In genomic region chr2:197437380-197437779, GRCh38 we compare ENCODE assay signal across 1 cellular context.
TF ChIP-seq lines count a peak whose summit lies in the region.

No MANE protein-coding gene starts in this region.

TF ChIP-seq in K562, 482 proteins besides CTCF, POLR2A, EP300 and RAD21:
- TF ChIP-seq, protein P1, sequence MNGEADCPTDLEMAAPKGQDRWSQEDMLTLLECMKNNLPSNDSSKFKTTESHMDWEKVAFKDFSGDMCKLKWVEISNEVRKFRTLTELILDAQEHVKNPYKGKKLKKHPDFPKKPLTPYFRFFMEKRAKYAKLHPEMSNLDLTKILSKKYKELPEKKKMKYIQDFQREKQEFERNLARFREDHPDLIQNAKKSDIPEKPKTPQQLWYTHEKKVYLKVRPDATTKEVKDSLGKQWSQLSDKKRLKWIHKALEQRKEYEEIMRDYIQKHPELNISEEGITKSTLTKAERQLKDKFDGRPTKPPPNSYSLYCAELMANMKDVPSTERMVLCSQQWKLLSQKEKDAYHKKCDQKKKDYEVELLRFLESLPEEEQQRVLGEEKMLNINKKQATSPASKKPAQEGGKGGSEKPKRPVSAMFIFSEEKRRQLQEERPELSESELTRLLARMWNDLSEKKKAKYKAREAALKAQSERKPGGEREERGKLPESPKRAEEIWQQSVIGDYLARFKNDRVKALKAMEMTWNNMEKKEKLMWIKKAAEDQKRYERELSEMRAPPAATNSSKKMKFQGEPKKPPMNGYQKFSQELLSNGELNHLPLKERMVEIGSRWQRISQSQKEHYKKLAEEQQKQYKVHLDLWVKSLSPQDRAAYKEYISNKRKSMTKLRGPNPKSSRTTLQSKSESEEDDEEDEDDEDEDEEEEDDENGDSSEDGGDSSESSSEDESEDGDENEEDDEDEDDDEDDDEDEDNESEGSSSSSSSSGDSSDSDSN (IDR thresholded peaks at IDR 0.05; ENCODE audit: borderline replicate concordance in 1 of 2, low read depth in 2 of 2, low read length in 2 of 2), result no peak
- peak; percentile 84 for TF ChIP-seq ZNF121 (CRISPR knock-in tag; conservative IDR thresholded peaks at IDR 0.05)
- no peak for TF ChIP-seq PRDM10 (IDR thresholded peaks at IDR 0.05; ENCODE audit: partially characterized antibody)
